In the genomic region with DNA sequence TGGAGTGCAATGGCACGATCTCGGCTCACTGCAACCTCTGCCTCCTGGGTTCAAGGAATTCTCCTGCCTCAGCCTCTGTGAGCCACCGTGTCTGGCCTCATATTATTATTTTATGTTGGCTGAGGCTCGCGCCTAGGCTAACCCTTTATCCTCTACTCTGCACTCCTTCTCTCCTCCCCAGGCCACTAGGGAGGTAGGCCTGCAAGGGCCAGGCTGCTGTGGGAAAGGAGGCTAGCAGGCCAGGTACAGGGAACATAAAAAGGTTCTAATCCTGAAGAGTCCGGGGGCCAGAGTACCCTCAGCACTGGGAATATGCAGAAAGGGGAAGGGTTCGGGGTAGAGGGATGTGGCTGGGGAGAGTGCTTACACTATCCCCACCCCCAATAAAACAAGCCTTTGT, we compare ENCODE assay signal across 25 cellular contexts. TPM values are rescaled to one million over a fixed set of nuclear protein-coding genes. Genes with fewer than 3 reads are reported as not detected.
"Had no signal": no experiment of that assay in that cellular context is flagged by ENCODE, and none has a peak within 500 bp of the region (broad histone marks: within the 10 kb centered on the region; RNA-seq: fewer than 3 reads in every experiment).

No MANE protein-coding gene starts in this region.

- H3K27me3 ChIP-seq: adrenal gland, breast epithelium had no signal

- H3K36me3 ChIP-seq: adrenal gland, SJCRH30 had no signal

- ATAC-seq: activated CD8-positive, alpha-beta T cell treated with anti-CD3 and anti-CD28 coated beads, Interleukin-2, amount 10 ng/mL, durations not matched to agents 7 days and 5 days; SK-N-SH treated with all-trans-retinoic acid at 6 μM for 48 hours had no signal

- DNase-seq: activated CD4-positive, alpha-beta T cell treated with anti-CD3 and anti-CD28 coated beads for 48 hours; activated CD4-positive, alpha-beta T cell treated with anti-CD3 and anti-CD28 coated beads, Interleukin-2, amount 50 U/mL, for 4 hours; activated CD4-positive, CD25-positive, alpha-beta regulatory T cell treated with anti-CD3 and anti-CD28 coated beads, Interleukin-2, amount 50 U/mL, for 72 hours; activated CD8-positive, alpha-beta memory T cell treated with anti-CD3 and anti-CD28 coated beads, Interleukin-2, amount 50 U/mL, for 48 hours; activated CD8-positive, alpha-beta T cell treated with anti-CD3 and anti-CD28 coated beads, Interleukin-2, amount 10 ng/mL, durations not matched to agents 7 days and 5 days; activated naive CD4-positive, alpha-beta T cell treated with anti-CD3 and anti-CD28 coated beads, Interleukin-2, amount 50 U/mL, for 16 hours; activated naive CD8-positive, alpha-beta T cell treated with anti-CD3 and anti-CD28 coated beads, Interleukin-2, amount 10 ng/mL, durations not matched to agents 7 days and 5 days; activated T-cell treated with anti-CD3 and anti-CD28 coated beads, Interleukin-2, amount 50 U/mL, for 1 hour; adrenal gland; aorta; IMR-90; Kasumi-1; KBM-7; NCI-H146; NCI-H187 treated with DMSO at 0.1 percent for 48 hours; NCI-H2081 treated with DMSO at 0.1 percent for 48 hours; NCI-H446 treated with DMSO at 0.1 percent for 48 hours; NCI-H524 treated with DMSO at 0.1 percent for 48 hours; NCI-H748 treated with DMSO at 0.1 percent for 48 hours; SJCRH30 had no signal

- H3K4me1 Mint-ChIP-seq: activated naive CD8-positive, alpha-beta T cell treated with anti-CD3 and anti-CD28 coated beads, Interleukin-2, amount 10 ng/mL, durations not matched to agents 7 days and 5 days had no signal

- H3K9me3 ChIP-seq: adrenal gland, breast epithelium, SJCRH30 had no signal

- H3K4me3 Mint-ChIP-seq: activated CD8-positive, alpha-beta T cell treated with anti-CD3 and anti-CD28 coated beads, Interleukin-2, amount 10 ng/mL, durations not matched to agents 7 days and 5 days; activated naive CD8-positive, alpha-beta T cell treated with anti-CD3 and anti-CD28 coated beads, Interleukin-2, amount 10 ng/mL, durations not matched to agents 7 days and 5 days; T-helper 1 cell treated with Interleukin-12 subunit alpha and Interleukin-12 subunit beta and Interleukin-4 antibody, amounts not matched to agents 30 μg/mL and 1 μg/mL, for 36 hours had no signal

- H3K36me3 Mint-ChIP-seq: activated naive CD8-positive, alpha-beta T cell treated with anti-CD3 and anti-CD28 coated beads, Interleukin-2, amount 10 ng/mL, durations not matched to agents 7 days and 5 days had no signal

- H3K27me3 Mint-ChIP-seq: activated naive CD8-positive, alpha-beta T cell treated with anti-CD3 and anti-CD28 coated beads, Interleukin-2, amount 10 ng/mL, durations not matched to agents 7 days and 5 days had no signal

- H3K27ac ChIP-seq: adrenal gland, breast epithelium, SJCRH30 had no signal

- H3K9me3 Mint-ChIP-seq: activated naive CD8-positive, alpha-beta T cell treated with anti-CD3 and anti-CD28 coated beads, Interleukin-2, amount 10 ng/mL, durations not matched to agents 7 days and 5 days; T-helper 1 cell treated with Interleukin-12 subunit alpha and Interleukin-12 subunit beta and Interleukin-4 antibody, amounts not matched to agents 30 μg/mL and 1 μg/mL, for 36 hours had no signal

- H3K27ac Mint-ChIP-seq: activated CD8-positive, alpha-beta T cell treated with anti-CD3 and anti-CD28 coated beads, Interleukin-2, amount 10 ng/mL, durations not matched to agents 7 days and 5 days; activated naive CD8-positive, alpha-beta T cell treated with anti-CD3 and anti-CD28 coated beads, Interleukin-2, amount 10 ng/mL, durations not matched to agents 7 days and 5 days; T-helper 1 cell treated with Interleukin-12 subunit alpha and Interleukin-12 subunit beta and Interleukin-4 antibody, amounts not matched to agents 30 μg/mL and 1 μg/mL, for 36 hours had no signal

- H3K4me1 ChIP-seq: adrenal gland, breast epithelium, SJCRH30 had no signal

- H3K4me3 ChIP-seq: adrenal gland, breast epithelium, SJCRH30 had no signal

RNA-seq across cellular contexts. Expression of gene PKP2, which starts 14.9 kb away (rescaled TPM):
- total RNA-seq: activated CD8-positive, alpha-beta T cell treated with anti-CD3 and anti-CD28 coated beads, Interleukin-2, amount 10 ng/mL, durations not matched to agents 7 days and 5 days; OCI-LY7; RPMI7951 had no signal
